In the genomic region with DNA sequence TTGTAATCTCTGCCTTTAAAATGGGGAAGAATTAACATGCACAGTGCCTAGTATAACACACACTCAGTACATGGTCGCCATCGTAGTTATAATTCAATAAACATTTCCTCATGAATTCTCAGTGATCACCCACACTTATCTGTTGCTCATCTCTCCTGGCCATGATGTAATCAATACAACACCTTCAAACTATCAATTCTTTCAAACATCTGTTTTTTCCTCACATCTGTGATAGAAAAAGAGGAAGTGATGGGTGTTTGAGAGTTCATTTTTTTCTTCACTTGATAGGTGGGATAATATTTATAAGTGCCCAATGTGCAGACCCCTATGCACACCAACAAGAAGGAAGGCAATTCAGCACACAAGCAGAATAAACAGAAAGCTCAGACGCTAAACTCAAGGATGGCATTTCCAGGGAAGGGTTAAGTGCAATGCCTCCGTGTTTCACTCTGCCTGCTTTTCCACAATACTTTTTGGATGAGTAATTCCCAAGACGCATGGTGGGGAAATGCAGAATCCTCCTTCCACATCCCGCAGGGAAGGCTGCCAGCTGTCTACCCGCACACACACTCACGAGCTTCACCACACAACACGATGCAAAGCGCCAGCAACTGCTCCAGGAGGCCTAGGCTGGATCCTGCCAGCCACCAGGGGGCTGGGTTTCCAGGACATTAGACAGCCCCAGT, we compare ENCODE assay signal across 8 cellular contexts.
A peak's percentile ranks its signal among the peaks of the same experiment; 100 is the strongest.
DNase-seq lines count a peak whose midpoint lies in the region; FAIRE-seq and TF ChIP-seq lines count a peak whose summit lies in the region.

No MANE protein-coding gene starts in this region.

- H3K4me3 Mint-ChIP-seq in osteocyte (ENCODE audit: unreplicated experiment) (peak overlapping the region; percentile 5), immature natural killer cell (no peak overlapping the region)

- peaks cover 78% of the 10 kb centered on the region for H3K4me1 Mint-ChIP-seq in osteocyte (ENCODE audit: unreplicated experiment)
- no peaks in the 10 kb centered on the region for H3K4me1 Mint-ChIP-seq in immature natural killer cell

- peak; percentile 80 for TF ChIP-seq CTCF in osteocyte (IDR thresholded peaks at IDR 0.05)

- TF ChIP-seq POLR2A in GM12891 (IDR thresholded peaks at IDR 0.05; ENCODE audit: low read depth, low read length) = no peak

- H3K9me3 Mint-ChIP-seq in osteocyte (ENCODE audit: unreplicated experiment) (no peaks in the 10 kb centered on the region), immature natural killer cell (no peaks in the 10 kb centered on the region)

- H3K36me3 Mint-ChIP-seq in osteocyte (ENCODE audit: unreplicated experiment) = no peaks in the 10 kb centered on the region
- H3K36me3 Mint-ChIP-seq in immature natural killer cell = peaks cover 0 to 2% (median 0%) of the 10 kb centered on the region in 3 donors

- FAIRE-seq in GM12891 (lab: Jason Lieb, UNC) = no peak

- DNase-seq in GM12891 (ENCODE audit: insufficient read length, low spot score) (no peak), RPMI7951 (ENCODE audit: low read depth) (peak; percentile 100), fibroblast of gingiva (ENCODE audit: low read depth) (peak; percentile 100), osteocyte (ENCODE audit: extremely low spot score, unreplicated experiment) (peak; percentile 95), immature natural killer cell (no peak), NCI-H1417 treated with DMSO at 0.1 percent for 48 hours (lab: John Stamatoyannopoulos, UW) (no peak)
- DNase-seq in activated CD4-positive, alpha-beta T cell treated with anti-CD3 and anti-CD28 coated beads, Interleukin-2, amount 50 U/mL, for 4 hours = no peak
- no peak for DNase-seq in stimulated activated CD4-positive, alpha-beta T cell treated with anti-CD3 and anti-CD28 coated beads, Interleukin-4, amount 100 ng/mL, for 1 hour

- H3K27me3 Mint-ChIP-seq in osteocyte (ENCODE audit: unreplicated experiment) (no peaks in the 10 kb centered on the region), immature natural killer cell (ENCODE audit: low read depth in 3 of 3) (peaks cover 0 to 2% (median 0%) of the 10 kb centered on the region in 3 donors)

- H3K27ac Mint-ChIP-seq in osteocyte (ENCODE audit: unreplicated experiment) (peak overlapping the region; percentile 90), immature natural killer cell (no peak overlapping the region)

TF ChIP-seq in GM12891, 5 proteins besides CTCF, POLR2A, EP300 and RAD21:
- TF ChIP-seq POLR2AphosphoS5 (IDR thresholded peaks at IDR 0.05; ENCODE audit: low read depth, low read length) (no peak), SPI1 (IDR thresholded peaks at IDR 0.05; ENCODE audit: low read depth, low read length) (peak; percentile 67)

Comparison
In these comparisons a context has a peak if more than half of its experiments do, and no peak if none do; other contexts are left out.
1. DNase-seq: peak in RPMI7951 (single experiment), fibroblast of gingiva (single experiment) and osteocyte (single experiment); none in GM12891 (single experiment), activated CD4-positive, alpha-beta T cell treated with anti-CD3 and anti-CD28 coated beads, Interleukin-2, amount 50 U/mL, for 4 hours (0 of 2), stimulated activated CD4-positive, alpha-beta T cell treated with anti-CD3 and anti-CD28 coated beads, Interleukin-4, amount 100 ng/mL, for 1 hour (single experiment), immature natural killer cell (0 of 3) and NCI-H1417 treated with DMSO at 0.1 percent for 48 hours (single experiment).